9 cellular contexts compared by ENCODE assay signal in genomic region chr12:39587247-39587646, GRCh38. TPM values are rescaled to one million over a fixed set of nuclear protein-coding genes. Genes with fewer than 3 reads are reported as not detected.
A peak's percentile ranks its signal among the peaks of the same experiment; 100 is the strongest.
DNase-seq lines count a peak whose midpoint lies in the region; ATAC-seq, FAIRE-seq and TF ChIP-seq lines count a peak whose summit lies in the region.
"Had no signal": no experiment of that assay in that cellular context is flagged by ENCODE, and none has a peak within 500 bp of the region (broad histone marks: within the 10 kb centered on the region; RNA-seq: fewer than 3 reads in every experiment).

No MANE protein-coding gene starts in this region.

- no peaks in the 10 kb centered on the region for H3K27me3 Mint-ChIP-seq in activated naive CD4-positive, alpha-beta T cell treated with anti-CD3 and anti-CD28 coated beads for 36 hours (ENCODE audit: low read depth)

- H3K4me1 Mint-ChIP-seq in activated naive CD4-positive, alpha-beta T cell treated with anti-CD3 and anti-CD28 coated beads for 36 hours (ENCODE audit: low read depth), result peaks cover 12% of the 10 kb centered on the region

- no peak overlapping the region for H3K27ac ChIP-seq in PC-3 (ENCODE audit: low read length)
- H3K27ac ChIP-seq in body of pancreas, result no peak overlapping the region

- DNase-seq in activated naive CD4-positive, alpha-beta T cell treated with anti-CD3 and anti-CD28 coated beads for 36 hours, result peak; percentile 38
- no peak for DNase-seq in activated naive CD4-positive, alpha-beta T cell treated with anti-CD3 and anti-CD28 coated beads, Interleukin-2, amount 50 U/mL, for 16 hours
- DNase-seq in HCEC 1CT, result peak; percentile 29
- DNase-seq in PC-3, result peak; percentile 45
- peak; percentile 5 for DNase-seq in globus pallidus (ENCODE audit: low spot score)
- DNase-seq in NCI-H187 treated with DMSO at 0.1 percent for 48 hours (lab: John Stamatoyannopoulos, UW), result no peak
- DNase-seq in body of pancreas, result no peak
- no peak for DNase-seq in HTR-8/SVneo (ENCODE audit: insufficient read length, low spot score)

- CTCF ChIA-PET in activated naive CD4-positive, alpha-beta T cell treated with anti-CD3 and anti-CD28 coated beads for 36 hours (lab: Charles Lee), result interaction anchor here (0.6 to 3.0 kb wide), 5 partner anchors 18 to 105 kb away, joined by 3 to 7 read pairs (median 3); partner anchors contain the start of gene ABCD2
- CTCF ChIA-PET in PC-3 (lab: Charles Lee), result interaction anchor here (0.6 kb wide), 1 partner anchor 33 kb away, joined by 4 read pairs; no protein-coding TSS in a partner anchor

- intact Hi-C loops in activated naive CD4-positive, alpha-beta T cell treated with anti-CD3 and anti-CD28 coated beads for 36 hours (cut with micrococcal nuclease), result loop anchor here (1.0 kb wide), 4 partner anchors 32 to 520 kb away; partner anchors contain the start of gene ABCD2
- intact Hi-C loops in PC-3 (cut with micrococcal nuclease), result loop anchor here (5.0 kb wide), 1 partner anchor 180 kb away; no protein-coding TSS in a partner anchor
- intact Hi-C loops in body of pancreas (cut with DNase I), result no loop called here

- H3K9ac ChIP-seq in PC-3 (ENCODE audit: low read length), result no peak overlapping the region

- no peak for TF ChIP-seq POLR2A in body of pancreas (IDR thresholded peaks at IDR 0.05)

- H2AFZ ChIP-seq in PC-3 (ENCODE audit: low read length), result no peak overlapping the region

- POLR2A ChIA-PET in PC-3 (lab: Charles Lee; ENCODE audit: unreplicated experiment), result no interaction called here

- H3K9me3 ChIP-seq in PC-3 (ENCODE audit: low read length) (no peaks in the 10 kb centered on the region), body of pancreas (no peaks in the 10 kb centered on the region)

- H3K27me3 ChIP-seq in PC-3 (ENCODE audit: low read length) (no peaks in the 10 kb centered on the region), body of pancreas (no peaks in the 10 kb centered on the region)

- H3K79me2 ChIP-seq in PC-3 (ENCODE audit: low read length), result no peaks in the 10 kb centered on the region

- H3K4me3 ChIP-seq in PC-3 (ENCODE audit: low read length), result no peak overlapping the region
- H3K4me3 ChIP-seq in body of pancreas, result no peak overlapping the region

- H3K4me1 ChIP-seq in PC-3 (ENCODE audit: insufficient read depth, low read length) (peaks cover 6% of the 10 kb centered on the region), body of pancreas (no peaks in the 10 kb centered on the region)

- H3K4me3 Mint-ChIP-seq in activated naive CD4-positive, alpha-beta T cell treated with anti-CD3 and anti-CD28 coated beads for 36 hours, result no peak overlapping the region

- BruUV-seq in PC-3 (replicated peaks; lab: Mats Ljungman, UMichigan), result no TSS peak

- H4K20me1 ChIP-seq in PC-3 (ENCODE audit: low read length), result no peaks in the 10 kb centered on the region

- ATAC-seq in PC-3 (peak; percentile 63; the same call in 1 of the 2 replicates), body of pancreas (no peak)

- peaks cover 19% of the 10 kb centered on the region for H3K36me3 Mint-ChIP-seq in activated naive CD4-positive, alpha-beta T cell treated with anti-CD3 and anti-CD28 coated beads for 36 hours (ENCODE audit: low read depth)

- no peaks in the 10 kb centered on the region for H3K9me2 ChIP-seq in PC-3 (replicated peaks; ENCODE audit: low read length)

- no peaks in the 10 kb centered on the region for H3K36me3 ChIP-seq in PC-3 (ENCODE audit: low read depth, low read length)
- H3K36me3 ChIP-seq in body of pancreas (replicated peaks in 1 of 2; ENCODE audit: insufficient read depth in 1 of 2, low read depth in 2 of 2), result no peaks in the 10 kb centered on the region

- no peak overlapping the region for H3K27ac Mint-ChIP-seq in activated naive CD4-positive, alpha-beta T cell treated with anti-CD3 and anti-CD28 coated beads for 36 hours

- 53 to 68% methylated on average over 3 of the region's 3 CpGs for WGBS in body of pancreas, 2 donors

- H3K9me3 Mint-ChIP-seq in activated naive CD4-positive, alpha-beta T cell treated with anti-CD3 and anti-CD28 coated beads for 36 hours, result no peaks in the 10 kb centered on the region

- TF ChIP-seq CTCF in PC-3 (conservative IDR thresholded peaks at IDR 0.05; ENCODE audit: low read depth, low read length), result peak; percentile 52; the same call in 1 of the 2 replicates
- TF ChIP-seq CTCF in body of pancreas (IDR thresholded peaks at IDR 0.05), result no peak

- no peak overlapping the region for H3K4me2 ChIP-seq in PC-3 (ENCODE audit: low read length)

- H3F3A ChIP-seq in PC-3 (ENCODE audit: low read length, unreplicated experiment), result no peaks in the 10 kb centered on the region

- FAIRE-seq in HTR-8/SVneo (lab: Jason Lieb, UNC), result no peak
- FAIRE-seq: colon had no signal

RNA-seq across cellular contexts. Expression of gene ABCD2, which starts 32.4 kb away (rescaled TPM):
- 1 to 10 TPM; 8.6 to 9.1 TPM for total RNA-seq in activated naive CD4-positive, alpha-beta T cell treated with anti-CD3 and anti-CD28 coated beads for 36 hours
- total RNA-seq in PC-3 (2014; rRNA removed) (not detected in 2 replicates), body of pancreas (1 to 10 TPM in 1 of 2 donors, under 1 TPM in 1; under 0.01 to 2.0 TPM)

Comparison
In these comparisons a context has a peak if more than half of its experiments do, and no peak if none do; other contexts are left out.
1. DNase-seq: peak in activated naive CD4-positive, alpha-beta T cell treated with anti-CD3 and anti-CD28 coated beads for 36 hours (single experiment), HCEC 1CT (single experiment), PC-3 (single experiment) and globus pallidus (single experiment); none in activated naive CD4-positive, alpha-beta T cell treated with anti-CD3 and anti-CD28 coated beads, Interleukin-2, amount 50 U/mL, for 16 hours (single experiment), NCI-H187 treated with DMSO at 0.1 percent for 48 hours (single experiment), body of pancreas (0 of 4) and HTR-8/SVneo (single experiment).